In genomic region chr7:1952781-1953180, GRCh38 we compare ENCODE assay signal across 15 cellular contexts.
"Had no signal": no experiment of that assay in that cellular context is flagged by ENCODE, and none has a peak within 500 bp of the region (broad histone marks: within the 10 kb centered on the region; RNA-seq: fewer than 3 reads in every experiment).

No MANE protein-coding gene starts in this region.

- H3K9me3 ChIP-seq: colonic mucosa, neutrophil, right atrium auricular region had no signal

- H3K4me1 Mint-ChIP-seq: endodermal cell had no signal

- H3K4me1 ChIP-seq: colonic mucosa, foreskin keratinocyte had no signal

- H3K27ac ChIP-seq: colonic mucosa, foreskin keratinocyte, neutrophil, right atrium auricular region had no signal

- DNase-seq: cerebellar nuclear complex; colonic mucosa; effector CD4-positive, alpha-beta T cell; endodermal cell; erythroblast; foreskin keratinocyte; small intestine; stimulated activated CD4-positive, alpha-beta T cell treated with anti-CD3 and anti-CD28 coated beads, Interleukin-2, amount 100 ng/mL, for 48 hours; stimulated activated naive CD4-positive, alpha-beta T cell treated with Interleukin-2 at 50 U/mL for 16 hours; trophoblast cell had no signal

- H3K27me3 Mint-ChIP-seq: memory B cell had no signal

- H3K36me3 Mint-ChIP-seq: natural killer cell treated with Interleukin-12 subunit alpha and Interleukin-12 subunit beta and Interleukin-15 and Interleukin-18, amount 100 ng/mL, for 72 hours had no signal

- H3K27me3 ChIP-seq: colonic mucosa, foreskin keratinocyte, neutrophil, right atrium auricular region had no signal

- H3K36me3 ChIP-seq: colonic mucosa, right atrium auricular region had no signal

- H3K4me3 ChIP-seq: colonic mucosa, right atrium auricular region had no signal

- H3K27ac Mint-ChIP-seq: endodermal cell; memory B cell; mesothelial cell of epicardium; natural killer cell treated with Interleukin-12 subunit alpha and Interleukin-12 subunit beta and Interleukin-15 and Interleukin-18, amount 100 ng/mL, for 72 hours had no signal

- H3K9me3 Mint-ChIP-seq: endodermal cell; memory B cell; mesothelial cell of epicardium; natural killer cell treated with Interleukin-12 subunit alpha and Interleukin-12 subunit beta and Interleukin-15 and Interleukin-18, amount 100 ng/mL, for 72 hours had no signal

- H3K4me3 Mint-ChIP-seq: endodermal cell; memory B cell; mesothelial cell of epicardium; natural killer cell treated with Interleukin-12 subunit alpha and Interleukin-12 subunit beta and Interleukin-15 and Interleukin-18, amount 100 ng/mL, for 72 hours had no signal
